ENCODE assay signal across 1 cellular context in genomic region chr17:44981221-44981968, GRCh38.
TF ChIP-seq lines count a peak whose summit lies in the region.

No MANE protein-coding gene starts in this region.

TF ChIP-seq in HepG2, 621 proteins besides CTCF, POLR2A, EP300 and RAD21 (continued from another document and continues in another):
- TF ChIP-seq, protein P1, sequence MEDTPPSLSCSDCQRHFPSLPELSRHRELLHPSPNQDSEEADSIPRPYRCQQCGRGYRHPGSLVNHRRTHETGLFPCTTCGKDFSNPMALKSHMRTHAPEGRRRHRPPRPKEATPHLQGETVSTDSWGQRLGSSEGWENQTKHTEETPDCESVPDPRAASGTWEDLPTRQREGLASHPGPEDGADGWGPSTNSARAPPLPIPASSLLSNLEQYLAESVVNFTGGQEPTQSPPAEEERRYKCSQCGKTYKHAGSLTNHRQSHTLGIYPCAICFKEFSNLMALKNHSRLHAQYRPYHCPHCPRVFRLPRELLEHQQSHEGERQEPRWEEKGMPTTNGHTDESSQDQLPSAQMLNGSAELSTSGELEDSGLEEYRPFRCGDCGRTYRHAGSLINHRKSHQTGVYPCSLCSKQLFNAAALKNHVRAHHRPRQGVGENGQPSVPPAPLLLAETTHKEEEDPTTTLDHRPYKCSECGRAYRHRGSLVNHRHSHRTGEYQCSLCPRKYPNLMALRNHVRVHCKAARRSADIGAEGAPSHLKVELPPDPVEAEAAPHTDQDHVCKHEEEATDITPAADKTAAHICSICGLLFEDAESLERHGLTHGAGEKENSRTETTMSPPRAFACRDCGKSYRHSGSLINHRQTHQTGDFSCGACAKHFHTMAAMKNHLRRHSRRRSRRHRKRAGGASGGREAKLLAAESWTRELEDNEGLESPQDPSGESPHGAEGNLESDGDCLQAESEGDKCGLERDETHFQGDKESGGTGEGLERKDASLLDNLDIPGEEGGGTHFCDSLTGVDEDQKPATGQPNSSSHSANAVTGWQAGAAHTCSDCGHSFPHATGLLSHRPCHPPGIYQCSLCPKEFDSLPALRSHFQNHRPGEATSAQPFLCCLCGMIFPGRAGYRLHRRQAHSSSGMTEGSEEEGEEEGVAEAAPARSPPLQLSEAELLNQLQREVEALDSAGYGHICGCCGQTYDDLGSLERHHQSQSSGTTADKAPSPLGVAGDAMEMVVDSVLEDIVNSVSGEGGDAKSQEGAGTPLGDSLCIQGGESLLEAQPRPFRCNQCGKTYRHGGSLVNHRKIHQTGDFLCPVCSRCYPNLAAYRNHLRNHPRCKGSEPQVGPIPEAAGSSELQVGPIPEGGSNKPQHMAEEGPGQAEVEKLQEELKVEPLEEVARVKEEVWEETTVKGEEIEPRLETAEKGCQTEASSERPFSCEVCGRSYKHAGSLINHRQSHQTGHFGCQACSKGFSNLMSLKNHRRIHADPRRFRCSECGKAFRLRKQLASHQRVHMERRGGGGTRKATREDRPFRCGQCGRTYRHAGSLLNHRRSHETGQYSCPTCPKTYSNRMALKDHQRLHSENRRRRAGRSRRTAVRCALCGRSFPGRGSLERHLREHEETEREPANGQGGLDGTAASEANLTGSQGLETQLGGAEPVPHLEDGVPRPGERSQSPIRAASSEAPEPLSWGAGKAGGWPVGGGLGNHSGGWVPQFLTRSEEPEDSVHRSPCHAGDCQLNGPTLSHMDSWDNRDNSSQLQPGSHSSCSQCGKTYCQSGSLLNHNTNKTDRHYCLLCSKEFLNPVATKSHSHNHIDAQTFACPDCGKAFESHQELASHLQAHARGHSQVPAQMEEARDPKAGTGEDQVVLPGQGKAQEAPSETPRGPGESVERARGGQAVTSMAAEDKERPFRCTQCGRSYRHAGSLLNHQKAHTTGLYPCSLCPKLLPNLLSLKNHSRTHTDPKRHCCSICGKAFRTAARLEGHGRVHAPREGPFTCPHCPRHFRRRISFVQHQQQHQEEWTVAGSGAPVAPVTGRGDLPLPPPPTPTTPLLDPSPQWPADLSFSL (CRISPR knock-in tag; IDR thresholded peaks at IDR 0.05) = no peak
- TF ChIP-seq CC2D1A (CRISPR knock-in tag; IDR thresholded peaks at IDR 0.05) = no peak
- no peak for TF ChIP-seq FOXA1 (IDR thresholded peaks at IDR 0.05)
- peak; percentile 69 for TF ChIP-seq FOXA1 (CRISPR knock-in tag; IDR thresholded peaks at IDR 0.05)
- peak; percentile 28 for TF ChIP-seq FOXJ3 (CRISPR knock-in tag; IDR thresholded peaks at IDR 0.05; ENCODE audit: borderline replicate concordance)
- no peak for TF ChIP-seq ZNF407 (CRISPR knock-in tag; IDR thresholded peaks at IDR 0.05; ENCODE audit: not compliant biosample characterization)
- TF ChIP-seq ZNF672 (CRISPR knock-in tag; IDR thresholded peaks at IDR 0.05) = no peak
- TF ChIP-seq MEIS2 (CRISPR knock-in tag; IDR thresholded peaks at IDR 0.05) = no peak; the same call in 1 of the 2 replicates
- no peak for TF ChIP-seq ETV5 (CRISPR knock-in tag; IDR thresholded peaks at IDR 0.05; ENCODE audit: borderline replicate concordance)
- peak; percentile 46; the same call in 1 of the 2 replicates for TF ChIP-seq TGIF2 (CRISPR knock-in tag; IDR thresholded peaks at IDR 0.05)
- no peak for TF ChIP-seq ZC3H13 (CRISPR knock-in tag; IDR thresholded peaks at IDR 0.05)
- peak; percentile 9; the same call in 1 of the 3 replicates for TF ChIP-seq MXI1 (IDR thresholded peaks at IDR 0.05; ENCODE audit: borderline replicate concordance, low read depth, low read length)
- TF ChIP-seq ZNF430 (CRISPR knock-in tag; IDR thresholded peaks at IDR 0.05) = no peak
- peak; percentile 74 for TF ChIP-seq IRF2 (CRISPR knock-in tag; IDR thresholded peaks at IDR 0.05)
- TF ChIP-seq, protein P2, sequence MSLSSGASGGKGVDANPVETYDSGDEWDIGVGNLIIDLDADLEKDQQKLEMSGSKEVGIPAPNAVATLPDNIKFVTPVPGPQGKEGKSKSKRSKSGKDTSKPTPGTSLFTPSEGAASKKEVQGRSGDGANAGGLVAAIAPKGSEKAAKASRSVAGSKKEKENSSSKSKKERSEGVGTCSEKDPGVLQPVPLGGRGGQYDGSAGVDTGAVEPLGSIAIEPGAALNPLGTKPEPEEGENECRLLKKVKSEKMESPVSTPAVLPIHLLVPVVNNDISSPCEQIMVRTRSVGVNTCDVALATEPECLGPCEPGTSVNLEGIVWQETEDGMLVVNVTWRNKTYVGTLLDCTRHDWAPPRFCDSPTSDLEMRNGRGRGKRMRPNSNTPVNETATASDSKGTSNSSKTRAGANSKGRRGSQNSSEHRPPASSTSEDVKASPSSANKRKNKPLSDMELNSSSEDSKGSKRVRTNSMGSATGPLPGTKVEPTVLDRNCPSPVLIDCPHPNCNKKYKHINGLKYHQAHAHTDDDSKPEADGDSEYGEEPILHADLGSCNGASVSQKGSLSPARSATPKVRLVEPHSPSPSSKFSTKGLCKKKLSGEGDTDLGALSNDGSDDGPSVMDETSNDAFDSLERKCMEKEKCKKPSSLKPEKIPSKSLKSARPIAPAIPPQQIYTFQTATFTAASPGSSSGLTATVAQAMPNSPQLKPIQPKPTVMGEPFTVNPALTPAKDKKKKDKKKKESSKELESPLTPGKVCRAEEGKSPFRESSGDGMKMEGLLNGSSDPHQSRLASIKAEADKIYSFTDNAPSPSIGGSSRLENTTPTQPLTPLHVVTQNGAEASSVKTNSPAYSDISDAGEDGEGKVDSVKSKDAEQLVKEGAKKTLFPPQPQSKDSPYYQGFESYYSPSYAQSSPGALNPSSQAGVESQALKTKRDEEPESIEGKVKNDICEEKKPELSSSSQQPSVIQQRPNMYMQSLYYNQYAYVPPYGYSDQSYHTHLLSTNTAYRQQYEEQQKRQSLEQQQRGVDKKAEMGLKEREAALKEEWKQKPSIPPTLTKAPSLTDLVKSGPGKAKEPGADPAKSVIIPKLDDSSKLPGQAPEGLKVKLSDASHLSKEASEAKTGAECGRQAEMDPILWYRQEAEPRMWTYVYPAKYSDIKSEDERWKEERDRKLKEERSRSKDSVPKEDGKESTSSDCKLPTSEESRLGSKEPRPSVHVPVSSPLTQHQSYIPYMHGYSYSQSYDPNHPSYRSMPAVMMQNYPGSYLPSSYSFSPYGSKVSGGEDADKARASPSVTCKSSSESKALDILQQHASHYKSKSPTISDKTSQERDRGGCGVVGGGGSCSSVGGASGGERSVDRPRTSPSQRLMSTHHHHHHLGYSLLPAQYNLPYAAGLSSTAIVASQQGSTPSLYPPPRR (CRISPR knock-in tag; IDR thresholded peaks at IDR 0.05; ENCODE audit: borderline replicate concordance) = no peak
- no peak for TF ChIP-seq ZNF550 (CRISPR knock-in tag; IDR thresholded peaks at IDR 0.05; ENCODE audit: borderline replicate concordance)
- no peak for TF ChIP-seq IRF9 (CRISPR knock-in tag; IDR thresholded peaks at IDR 0.05; ENCODE audit: borderline replicate concordance)
- TF ChIP-seq MAFK (conservative IDR thresholded peaks at IDR 0.05 in 1 of 2, IDR thresholded peaks at IDR 0.05 in 1 of 2; ENCODE audit: low read length in 2 of 2) = no peak
- TF ChIP-seq JUN (CRISPR knock-in tag; IDR thresholded peaks at IDR 0.05) = peak; percentile 83; the same call in 1 of the 2 replicates
- TF ChIP-seq FOXK1 (CRISPR knock-in tag; IDR thresholded peaks at IDR 0.05; ENCODE audit: borderline replicate concordance, low read depth) = peak; percentile 79; the same call in 1 of the 2 replicates
- no peak for TF ChIP-seq ZNF781 (CRISPR knock-in tag; IDR thresholded peaks at IDR 0.05; ENCODE audit: borderline replicate concordance, not compliant biosample characterization)
- TF ChIP-seq MIER2 (CRISPR knock-in tag; IDR thresholded peaks at IDR 0.05) = no peak
- TF ChIP-seq SMAD3 (CRISPR knock-in tag; IDR thresholded peaks at IDR 0.05) = peak; percentile 15; the same call in 1 of the 2 replicates
- TF ChIP-seq ZNF75D (CRISPR knock-in tag; IDR thresholded peaks at IDR 0.05; ENCODE audit: borderline replicate concordance) = no peak
- TF ChIP-seq PTBP1 (IDR thresholded peaks at IDR 0.05; ENCODE audit: low read depth, low read length, poor library complexity, severe bottlenecking) = no peak
- no peak for TF ChIP-seq ZNF577 (CRISPR knock-in tag; IDR thresholded peaks at IDR 0.05; ENCODE audit: borderline replicate concordance, low read depth)
- TF ChIP-seq RXRB (CRISPR knock-in tag; IDR thresholded peaks at IDR 0.05; ENCODE audit: borderline replicate concordance) = peak; percentile 28; the same call in 1 of the 2 replicates
- TF ChIP-seq, protein P3, sequence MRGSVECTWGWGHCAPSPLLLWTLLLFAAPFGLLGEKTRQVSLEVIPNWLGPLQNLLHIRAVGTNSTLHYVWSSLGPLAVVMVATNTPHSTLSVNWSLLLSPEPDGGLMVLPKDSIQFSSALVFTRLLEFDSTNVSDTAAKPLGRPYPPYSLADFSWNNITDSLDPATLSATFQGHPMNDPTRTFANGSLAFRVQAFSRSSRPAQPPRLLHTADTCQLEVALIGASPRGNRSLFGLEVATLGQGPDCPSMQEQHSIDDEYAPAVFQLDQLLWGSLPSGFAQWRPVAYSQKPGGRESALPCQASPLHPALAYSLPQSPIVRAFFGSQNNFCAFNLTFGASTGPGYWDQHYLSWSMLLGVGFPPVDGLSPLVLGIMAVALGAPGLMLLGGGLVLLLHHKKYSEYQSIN (CRISPR knock-in tag; IDR thresholded peaks at IDR 0.05; ENCODE audit: borderline replicate concordance) = no peak
- no peak for TF ChIP-seq GTF3A (CRISPR knock-in tag; conservative IDR thresholded peaks at IDR 0.05)
- TF ChIP-seq ELF4 (CRISPR knock-in tag; IDR thresholded peaks at IDR 0.05; ENCODE audit: borderline replicate concordance) = no peak
- TF ChIP-seq ZBTB1 (CRISPR knock-in tag; IDR thresholded peaks at IDR 0.05; ENCODE audit: borderline replicate concordance) = no peak
- TF ChIP-seq ZNF674 (CRISPR knock-in tag; IDR thresholded peaks at IDR 0.05; ENCODE audit: low read depth) = no peak
- no peak for TF ChIP-seq RFXANK (CRISPR knock-in tag; IDR thresholded peaks at IDR 0.05)
- TF ChIP-seq ZNF354B (CRISPR knock-in tag; IDR thresholded peaks at IDR 0.05) = no peak
